In the genomic region with DNA sequence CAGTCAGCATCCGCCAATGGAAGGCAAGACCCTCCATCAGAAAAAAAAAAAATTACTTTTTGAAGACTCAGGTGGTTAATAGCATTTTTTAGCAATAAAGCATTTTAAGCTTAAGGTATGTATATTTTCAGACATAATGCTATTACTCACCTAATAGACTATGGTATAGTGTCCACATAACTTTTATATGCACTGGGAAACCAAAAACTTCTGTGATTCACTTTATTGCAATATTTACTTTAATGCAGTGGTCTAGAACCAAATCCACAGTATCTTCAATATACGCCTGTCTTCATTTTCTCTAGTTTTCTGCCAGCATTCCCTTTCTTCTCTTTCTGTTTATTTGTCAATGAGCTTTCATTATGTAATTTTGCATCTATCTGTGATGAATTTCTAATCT, we compare ENCODE assay signal across 22 cellular contexts.
DNase-seq lines count a peak whose midpoint lies in the region; ATAC-seq and TF ChIP-seq lines count a peak whose summit lies in the region.
"Had no signal": no experiment of that assay in that cellular context is flagged by ENCODE, and none has a peak within 500 bp of the region (broad histone marks: within the 10 kb centered on the region; RNA-seq: fewer than 3 reads in every experiment).

No MANE protein-coding gene starts in this region.

- no peak for TF ChIP-seq CTCF in PC-3 (conservative IDR thresholded peaks at IDR 0.05; ENCODE audit: low read depth, low read length)

- H3K4me3 ChIP-seq in Karpas-422 (ENCODE audit: low read length) (no peak overlapping the region), PC-3 (ENCODE audit: low read length) (no peak overlapping the region)
- H3K4me3 ChIP-seq: BLaER1, GM12878 had no signal

- H4K20me1 ChIP-seq in Karpas-422 (ENCODE audit: insufficient read depth, low read depth, low read length) (no peaks in the 10 kb centered on the region), PC-3 (ENCODE audit: low read length) (no peaks in the 10 kb centered on the region)
- H4K20me1 ChIP-seq: BLaER1 had no signal

- peaks cover 80% of the 10 kb centered on the region for H3K4me1 ChIP-seq in Karpas-422 (ENCODE audit: low read length)
- peaks cover 18% of the 10 kb centered on the region for H3K4me1 ChIP-seq in PC-3 (ENCODE audit: insufficient read depth, low read length)
- H3K4me1 ChIP-seq: BE2C had no signal

- H3K9ac ChIP-seq in Karpas-422 (ENCODE audit: low read length): no peak overlapping the region
- no peak overlapping the region for H3K9ac ChIP-seq in PC-3 (ENCODE audit: low read length)
- H3K9ac ChIP-seq: BLaER1 had no signal

- peak overlapping the region; percentile 69 for H3K4me2 ChIP-seq in Karpas-422 (ENCODE audit: low read depth, low read length, poor library complexity, severe bottlenecking)
- H3K4me2 ChIP-seq in PC-3 (ENCODE audit: low read length): peak overlapping the region; percentile 31; the same call in 1 of the 2 replicates
- H3K4me2 ChIP-seq: BLaER1 had no signal

- no TSS peak for BruUV-seq in PC-3 (replicated peaks; lab: Mats Ljungman, UMichigan)

- no peaks in the 10 kb centered on the region for H3K9me2 ChIP-seq in Karpas-422 (replicated peaks; ENCODE audit: insufficient read depth, low read length)
- no peaks in the 10 kb centered on the region for H3K9me2 ChIP-seq in PC-3 (replicated peaks; ENCODE audit: low read length)

- H3K27ac ChIP-seq in Karpas-422 (ENCODE audit: low read length) (peak overlapping the region; percentile 96), PC-3 (ENCODE audit: low read length) (no peak overlapping the region)
- H3K27ac ChIP-seq: BLaER1 had no signal

- no peaks in the 10 kb centered on the region for H3K9me3 ChIP-seq in Karpas-422 (ENCODE audit: low read length)
- no peaks in the 10 kb centered on the region for H3K9me3 ChIP-seq in PC-3 (ENCODE audit: low read length)
- H3K9me3 ChIP-seq: BE2C had no signal

- peak; percentile 70 for ATAC-seq in PC-3
- ATAC-seq in HG03045 (IDR thresholded peaks at IDR 0.05; ENCODE audit: unreplicated experiment): no peak
- ATAC-seq: GM12878 had no signal

- H3K36me3 ChIP-seq in Karpas-422 (ENCODE audit: insufficient read depth, low read length): no peaks in the 10 kb centered on the region
- H3K36me3 ChIP-seq in PC-3 (ENCODE audit: low read depth, low read length): no peaks in the 10 kb centered on the region
- H3K36me3 ChIP-seq: BE2C, BLaER1 had no signal

- intact Hi-C loops in PC-3 (cut with micrococcal nuclease): no loop called here

- POLR2A ChIA-PET in PC-3 (lab: Charles Lee; ENCODE audit: unreplicated experiment): interaction anchor here (0.6 kb wide), 1 partner anchor 268 kb away, joined by 8 read pairs; no protein-coding TSS in a partner anchor

- CTCF ChIA-PET in PC-3 (lab: Charles Lee): interaction anchor here (0.6 kb wide), 1 partner anchor 484 kb away, joined by 3 read pairs; no protein-coding TSS in a partner anchor

- H3K27me3 ChIP-seq in Karpas-422 (ENCODE audit: low read length) (no peaks in the 10 kb centered on the region), PC-3 (ENCODE audit: low read length) (no peaks in the 10 kb centered on the region)
- H3K27me3 ChIP-seq: BE2C, BLaER1 had no signal

- H3F3A ChIP-seq in PC-3 (ENCODE audit: low read length, unreplicated experiment): no peaks in the 10 kb centered on the region

- peak overlapping the region; percentile 25; the same call in 1 of the 2 replicates for H2AFZ ChIP-seq in Karpas-422 (ENCODE audit: low read length)
- no peak overlapping the region for H2AFZ ChIP-seq in PC-3 (ENCODE audit: low read length)

- DNase-seq in Karpas-422: no peak
- DNase-seq in PC-3: peak; percentile 57
- DNase-seq in stimulated activated CD4-positive, alpha-beta T cell treated with anti-CD3 and anti-CD28 coated beads, Interleukin-2, amount 100 ng/mL, for 48 hours: no peak
- DNase-seq in foreskin melanocyte: no peak
- DNase-seq: 8988T; ACHN; BE2C; C1 segment of cervical spinal cord; CD4-positive, alpha-beta memory T cell; CD4-positive, CD25-positive, alpha-beta regulatory T cell; CD8-positive, alpha-beta memory T cell; COR-L47; DMS 273 treated with DMSO at 0.1 percent for 48 hours; DMS153; DMS53; DMS79; DND-41; EL; GDM1 had no signal

- H3K79me2 ChIP-seq in Karpas-422 (ENCODE audit: low read length) (no peaks in the 10 kb centered on the region), PC-3 (ENCODE audit: low read length) (no peaks in the 10 kb centered on the region)
